10 cellular contexts compared by ENCODE assay signal in genomic region chr7:44629825-44630580, GRCh38.
A peak's percentile ranks its signal among the peaks of the same experiment; 100 is the strongest.
DNase-seq lines count a peak whose midpoint lies in the region; ATAC-seq lines count a peak whose summit lies in the region.
"Had no signal": no experiment of that assay in that cellular context is flagged by ENCODE, and none has a peak within 500 bp of the region (broad histone marks: within the 10 kb centered on the region; RNA-seq: fewer than 3 reads in every experiment).

No MANE protein-coding gene starts in this region.

- peak overlapping the region in 17 of 21 experiments; percentile 12 to 99 (median 67) for H3K27ac ChIP-seq in skin epidermis
- no peak overlapping the region for H3K27ac ChIP-seq in substantia nigra (ENCODE audit: low read depth, low read length, poor library complexity, severe bottlenecking)
- H3K27ac ChIP-seq: 22Rv1 had no signal

- no peaks in the 10 kb centered on the region for H3K27me3 Mint-ChIP-seq in activated naive CD8-positive, alpha-beta T cell

- DNase-seq in SIG-M5 treated with dmso at 0.1 percent for 504 hours (lab: John Stamatoyannopoulos, UW; ENCODE audit: unreplicated experiment) (peak; percentile 44), SIG-M5 (lab: John Stamatoyannopoulos, UW) (no peak), SHP77 treated with DMSO at 0.1 percent for 48 hours (lab: John Stamatoyannopoulos, UW) (no peak), epidermal melanocyte (ENCODE audit: insufficient read length, low spot score) (no peak), substantia nigra (lab: John Stamatoyannopoulos, UW) (no peak)

- peak; percentile 43 for ATAC-seq in HG03175 (IDR thresholded peaks at IDR 0.05; ENCODE audit: unreplicated experiment)
- ATAC-seq: gastroesophageal sphincter had no signal

- H3K36me3 Mint-ChIP-seq in activated naive CD8-positive, alpha-beta T cell, result peaks cover 7% of the 10 kb centered on the region

- peak overlapping the region; percentile 27 for H3K4me3 Mint-ChIP-seq in activated naive CD8-positive, alpha-beta T cell

- H3K27ac Mint-ChIP-seq in activated naive CD8-positive, alpha-beta T cell, result peak overlapping the region; percentile 90

- peaks cover 56% of the 10 kb centered on the region for H3K4me1 Mint-ChIP-seq in activated naive CD8-positive, alpha-beta T cell (ENCODE audit: low read depth)

- H3K4me3 ChIP-seq in skin epidermis, result no peak overlapping the region
- H3K4me3 ChIP-seq: gastroesophageal sphincter had no signal

- no peaks in the 10 kb centered on the region for H3K9me3 Mint-ChIP-seq in activated naive CD8-positive, alpha-beta T cell (ENCODE audit: low read depth)
